11 cellular contexts compared by ENCODE assay signal in the genomic region with DNA sequence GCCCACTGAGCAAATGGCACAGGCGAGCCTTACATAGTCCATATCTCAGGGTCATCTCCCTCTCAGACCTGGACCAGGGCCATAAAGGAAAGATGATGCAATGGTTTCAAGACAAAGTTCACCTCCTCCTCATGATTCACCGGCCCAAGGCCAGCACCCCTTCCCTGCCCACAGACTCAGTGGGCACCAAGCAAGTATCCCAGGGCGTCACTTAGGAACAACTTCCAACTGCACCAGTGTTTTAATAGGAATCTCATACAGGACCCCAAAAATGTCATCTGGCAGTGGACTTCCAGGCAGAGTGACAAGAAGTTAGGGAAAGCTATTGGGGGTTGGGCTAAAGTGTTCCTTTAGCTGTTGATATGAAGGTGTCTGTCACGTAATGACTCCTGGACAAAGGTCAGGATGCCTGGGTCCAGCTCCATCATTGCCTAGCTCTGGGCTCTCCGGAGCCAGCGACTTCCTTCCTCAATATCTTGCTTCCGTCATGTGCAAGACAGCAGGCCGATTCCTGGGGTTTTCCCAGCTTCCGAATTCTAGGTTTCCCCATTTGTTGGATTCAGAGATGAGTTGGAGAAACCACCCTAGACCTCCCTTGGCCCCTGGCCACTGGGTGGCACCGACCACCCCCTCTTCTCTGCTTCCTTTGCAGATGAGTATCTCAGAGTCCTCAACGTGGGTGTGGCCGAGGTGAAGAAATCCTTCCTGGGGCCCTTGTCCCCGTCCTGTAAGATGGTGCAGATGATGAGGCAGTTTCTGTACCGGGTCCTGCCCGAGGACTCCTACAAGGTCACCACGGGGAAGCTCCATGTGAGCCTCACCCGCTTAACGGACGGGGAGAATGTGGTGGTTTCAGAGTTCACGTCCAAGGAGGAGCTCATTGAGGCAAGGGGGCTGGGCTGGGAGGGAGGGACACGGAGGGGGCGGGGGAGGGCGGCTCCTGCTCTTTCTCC. TPM values are rescaled to one million over a fixed set of nuclear protein-coding genes. Genes with fewer than 3 reads are reported as not detected.
DNase-seq lines count a peak whose midpoint lies in the region; ATAC-seq, FAIRE-seq and TF ChIP-seq lines count a peak whose summit lies in the region.
"Had no signal": no experiment of that assay in that cellular context is flagged by ENCODE, and none has a peak within 500 bp of the region (broad histone marks: within the 10 kb centered on the region; RNA-seq: fewer than 3 reads in every experiment).

No MANE protein-coding gene starts in this region.

- H3K23ac ChIP-seq in mesendoderm (ENCODE audit: low read length) = no peak overlapping the region

- no peak overlapping the region for H3K56ac ChIP-seq in mesendoderm (ENCODE audit: low read length)

- no peak for ATAC-seq in GM21619 (IDR thresholded peaks at IDR 0.05; ENCODE audit: unreplicated experiment)
- no peak for ATAC-seq in HG02642 (IDR thresholded peaks at IDR 0.05; ENCODE audit: poor library complexity, unreplicated experiment)

- H3K36me3 ChIP-seq in bronchial epithelial cell (ENCODE audit: control insufficient read depth, insufficient read depth, low read length) (no peaks in the 10 kb centered on the region), mesendoderm (ENCODE audit: control insufficient read depth, insufficient read depth, low read length) (no peaks in the 10 kb centered on the region)

- H2BK120ac ChIP-seq in mesendoderm (ENCODE audit: low read depth, low read length) = no peak overlapping the region

- H2AK5ac ChIP-seq in mesendoderm (ENCODE audit: low read length) = no peak overlapping the region

- peak; percentile 42 for DNase-seq in EH (ENCODE audit: low read depth)
- peak; percentile 50 for DNase-seq in NCI-H226
- peak; percentile 51 for DNase-seq in bronchial epithelial cell (ENCODE audit: low read depth)
- DNase-seq in mesendoderm = no peak
- no peak for DNase-seq in activated CD4-positive, CD25-positive, alpha-beta regulatory T cell treated with anti-CD3 and anti-CD28 coated beads, Interleukin-2, amount 50 U/mL, for 72 hours
- no peak for DNase-seq in activated CD4-positive, alpha-beta T cell treated with anti-CD3 and anti-CD28 coated beads for 48 hours
- DNase-seq: CD8-positive, alpha-beta memory T cell had no signal

- H3K79me2 ChIP-seq in mesendoderm (ENCODE audit: control insufficient read depth, insufficient read depth, low read length) = no peaks in the 10 kb centered on the region

- H3K4ac ChIP-seq in mesendoderm (ENCODE audit: low read depth, low read length) = peak overlapping the region; percentile 72

- no peak overlapping the region for H3K4me2 ChIP-seq in mesendoderm (ENCODE audit: low read length)
- H3K4me2 ChIP-seq: smooth muscle cell had no signal

- H2BK5ac ChIP-seq in mesendoderm (ENCODE audit: low read length) = no peak overlapping the region

- peaks cover 12% of the 10 kb centered on the region for H3K4me1 ChIP-seq in mesendoderm (ENCODE audit: control insufficient read depth, low read depth, low read length)

- no peaks in the 10 kb centered on the region for H3K27me3 ChIP-seq in bronchial epithelial cell (ENCODE audit: control insufficient read depth, insufficient read depth, low read length)
- no peaks in the 10 kb centered on the region for H3K27me3 ChIP-seq in mesendoderm (ENCODE audit: insufficient read depth, low read length, poor library complexity)

- no peak overlapping the region for H4K5ac ChIP-seq in mesendoderm (ENCODE audit: low read length)

- H4K8ac ChIP-seq in mesendoderm (ENCODE audit: low read depth, low read length) = no peak overlapping the region

- TF ChIP-seq CTCF in bronchial epithelial cell (IDR thresholded peaks at IDR 0.05; ENCODE audit: insufficient read depth, low read length, severe bottlenecking) = no peak

- no peak for FAIRE-seq in bronchial epithelial cell (lab: Jason Lieb, UNC)
- FAIRE-seq: frontal cortex had no signal

- H3K9ac ChIP-seq in mesendoderm (ENCODE audit: low read length) = no peak overlapping the region

- no CpG with 5 or more reads among the region's 23 CpGs for WGBS in mesendoderm (ENCODE audit: extremely low coverage, insufficient coverage, low lambda C conversion rate)

- H3K4me3 ChIP-seq in bronchial epithelial cell (ENCODE audit: low read depth, low read length) (no peak overlapping the region), mesendoderm (ENCODE audit: low read length) (no peak overlapping the region)
- H3K4me3 ChIP-seq: smooth muscle cell had no signal

- H2BK15ac ChIP-seq in mesendoderm (replicated peaks; ENCODE audit: low read depth) = no peak overlapping the region

- H3K27ac ChIP-seq in mesendoderm (ENCODE audit: low read depth, low read length) = no peak overlapping the region

- H3K79me1 ChIP-seq in mesendoderm (ENCODE audit: low read length) = no peaks in the 10 kb centered on the region

- no peak overlapping the region for H3K18ac ChIP-seq in mesendoderm (ENCODE audit: low read length)

RNA-seq across cellular contexts. Expression of a gene that starts 21.1 kb away (rescaled TPM):
- 0.26 and 1.2 TPM in 2 replicates for total RNA-seq in bronchial epithelial cell
- polyA plus RNA-seq in mesendoderm (2013, experiment 1 of 2) = 0.04 TPM
- 0.04 TPM for polyA plus RNA-seq in mesendoderm (2013, experiment 2 of 2)
- total RNA-seq: CD8-positive, alpha-beta memory T cell; frontal cortex; smooth muscle cell had no signal
- polyA plus RNA-seq: CD8-positive, alpha-beta memory T cell; smooth muscle cell had no signal

RNA-seq across cellular contexts. Expression of a gene that starts 45.7 kb away (rescaled TPM):
- not detected in 2 replicates for total RNA-seq in bronchial epithelial cell
- 0.04 TPM for polyA plus RNA-seq in mesendoderm (2013, experiment 1 of 2)
- 0.03 TPM for polyA plus RNA-seq in mesendoderm (2013, experiment 2 of 2)
- total RNA-seq: CD8-positive, alpha-beta memory T cell; smooth muscle cell had no signal
- polyA plus RNA-seq: CD8-positive, alpha-beta memory T cell; smooth muscle cell had no signal

Comparison
In these comparisons a context has a peak if more than half of its experiments do, and no peak if none do; other contexts are left out.
1. DNase-seq: peak in EH (single experiment), NCI-H226 (single experiment) and bronchial epithelial cell (single experiment); none in mesendoderm (single experiment), activated CD4-positive, CD25-positive, alpha-beta regulatory T cell treated with anti-CD3 and anti-CD28 coated beads, Interleukin-2, amount 50 U/mL, for 72 hours (single experiment) and activated CD4-positive, alpha-beta T cell treated with anti-CD3 and anti-CD28 coated beads for 48 hours (single experiment).